Comparison of ENCODE assay signal across 1 cellular context in the genomic region with DNA sequence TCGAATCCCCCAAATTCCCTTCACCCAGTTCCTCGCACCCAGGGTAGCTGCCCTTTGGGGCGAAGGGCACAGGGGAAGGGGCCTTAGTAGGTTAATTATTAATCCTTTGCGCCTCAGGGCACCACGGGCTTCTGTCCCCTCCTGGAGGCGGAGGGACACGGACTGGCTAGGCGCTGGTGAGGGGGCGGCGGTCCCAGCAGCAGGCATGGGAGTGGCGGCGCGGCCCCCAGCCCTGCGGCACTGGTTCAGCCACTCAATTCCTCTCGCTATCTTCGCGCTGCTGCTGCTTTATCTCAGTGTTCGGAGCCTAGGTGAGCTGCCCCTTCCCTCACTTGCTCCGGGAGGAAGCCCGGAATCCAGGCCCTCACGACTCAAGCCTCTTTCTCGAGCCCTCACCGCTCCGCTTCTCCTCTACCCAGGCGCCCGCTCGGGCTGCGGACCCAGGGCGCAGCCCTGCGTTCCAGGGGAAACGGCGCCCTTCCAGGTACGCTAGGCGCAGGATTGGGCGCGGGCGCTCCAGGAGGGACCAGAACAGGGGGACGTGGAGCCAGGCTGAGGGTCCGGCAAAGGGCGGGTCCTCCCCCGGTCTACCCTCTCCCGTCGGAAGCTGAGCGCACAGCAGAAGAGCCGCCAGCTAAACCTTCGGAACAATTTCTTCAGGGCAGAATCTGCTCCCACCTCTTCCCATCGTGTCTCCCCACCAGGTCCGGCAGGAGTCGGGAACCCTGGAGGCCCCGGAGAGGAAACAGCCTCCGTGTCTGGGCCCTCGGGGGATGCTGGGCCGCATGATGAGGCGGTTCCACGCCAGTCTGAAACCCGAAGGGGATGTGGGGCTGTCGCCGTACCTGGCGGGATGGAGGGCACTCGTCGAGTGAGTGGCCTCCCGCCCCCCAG.
TF ChIP-seq lines count a peak whose summit lies in the region.

A gene (plus strand): TSS at position 158 of the 894 bp plus-strand sequence. CDS start 48 bp downstream, at position 206.

TF ChIP-seq in K562, 482 proteins besides CTCF, POLR2A, EP300 and RAD21 (continued from another document):
- TF ChIP-seq, protein P1, sequence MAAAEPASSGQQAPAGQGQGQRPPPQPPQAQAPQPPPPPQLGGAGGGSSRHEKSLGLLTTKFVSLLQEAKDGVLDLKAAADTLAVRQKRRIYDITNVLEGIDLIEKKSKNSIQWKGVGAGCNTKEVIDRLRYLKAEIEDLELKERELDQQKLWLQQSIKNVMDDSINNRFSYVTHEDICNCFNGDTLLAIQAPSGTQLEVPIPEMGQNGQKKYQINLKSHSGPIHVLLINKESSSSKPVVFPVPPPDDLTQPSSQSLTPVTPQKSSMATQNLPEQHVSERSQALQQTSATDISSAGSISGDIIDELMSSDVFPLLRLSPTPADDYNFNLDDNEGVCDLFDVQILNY (CRISPR knock-in tag; IDR thresholded peaks at IDR 0.05): no peak
- no peak for TF ChIP-seq E2F3 (CRISPR knock-in tag; IDR thresholded peaks at IDR 0.05)
